ENCODE assay signal across 1 cellular context in genomic region chr10:77609781-77610272, GRCh38.
TF ChIP-seq lines count a peak whose summit lies in the region.

No MANE protein-coding gene starts in this region.

TF ChIP-seq in GM23338, 12 proteins besides CTCF, POLR2A, EP300 and RAD21 (continued from another document):
- TF ChIP-seq ZNF462 (CRISPR knock-in tag; IDR thresholded peaks at IDR 0.05) (no peak), ETS1 (IDR thresholded peaks at IDR 0.05) (no peak), ZNF114 (CRISPR knock-in tag; IDR thresholded peaks at IDR 0.05) (no peak), JUNB (IDR thresholded peaks at IDR 0.05; ENCODE audit: unreplicated experiment) (no peak), STAT1 (IDR thresholded peaks at IDR 0.05; ENCODE audit: unreplicated experiment) (no peak)
